Comparison of ENCODE assay signal across 8 cellular contexts in the genomic region with DNA sequence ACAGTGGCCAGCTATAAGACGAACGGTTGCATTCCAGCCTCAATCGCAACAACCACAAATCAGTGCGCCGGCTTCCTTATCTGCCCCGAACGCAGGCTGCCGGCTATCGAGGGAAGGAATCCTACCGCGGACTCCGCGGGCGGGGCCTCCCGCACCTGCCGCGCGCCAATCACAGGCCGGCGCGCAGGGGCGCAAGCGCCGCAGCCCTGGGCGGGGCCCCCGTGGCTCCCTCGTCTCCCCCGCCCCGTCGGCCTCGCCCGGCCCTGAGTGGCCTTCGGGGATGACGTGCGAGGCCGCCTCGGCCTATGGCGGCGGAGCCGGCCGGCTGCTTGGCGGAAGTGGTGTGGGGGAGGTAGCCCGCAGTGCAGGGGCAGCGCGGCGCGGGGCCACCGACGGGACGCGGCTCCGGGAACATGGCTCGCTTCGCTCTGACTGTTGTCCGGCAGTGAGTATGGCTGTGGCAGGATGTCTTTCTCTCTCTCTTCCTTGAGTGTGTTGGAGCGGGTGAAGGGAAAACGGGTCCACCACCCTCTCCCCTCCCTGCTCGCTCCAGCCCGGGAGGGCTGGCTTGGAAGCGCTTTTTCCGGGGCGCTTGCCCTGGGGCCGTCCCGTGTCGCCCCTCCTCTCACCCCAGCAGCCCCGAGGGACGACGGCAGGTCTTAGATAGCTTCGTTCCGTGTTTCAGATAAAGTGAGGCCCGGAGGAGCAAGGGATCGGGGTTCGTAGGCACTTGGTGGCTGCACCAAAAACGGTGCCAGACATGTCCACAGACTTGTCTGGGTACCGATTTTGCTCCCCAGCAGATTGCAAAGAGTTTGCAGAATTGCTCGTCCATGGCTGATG. TPM values are rescaled to one million over a fixed set of nuclear protein-coding genes. Genes with fewer than 3 reads are reported as not detected.
DNase-seq lines count a peak whose midpoint lies in the region; ATAC-seq, FAIRE-seq and TF ChIP-seq lines count a peak whose summit lies in the region.

A gene with protein sequence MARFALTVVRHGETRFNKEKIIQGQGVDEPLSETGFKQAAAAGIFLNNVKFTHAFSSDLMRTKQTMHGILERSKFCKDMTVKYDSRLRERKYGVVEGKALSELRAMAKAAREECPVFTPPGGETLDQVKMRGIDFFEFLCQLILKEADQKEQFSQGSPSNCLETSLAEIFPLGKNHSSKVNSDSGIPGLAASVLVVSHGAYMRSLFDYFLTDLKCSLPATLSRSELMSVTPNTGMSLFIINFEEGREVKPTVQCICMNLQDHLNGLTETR (plus strand): TSS at position 355 of the 843 bp plus-strand sequence. CDS start 59 bp downstream, at position 414.

- H3K9me3 ChIP-seq in pancreas (no peaks in the 10 kb centered on the region), tibial artery (no peaks in the 10 kb centered on the region)

- H3K4me3 ChIP-seq in GM12875 (ENCODE audit: low read depth, low read length): peak within 1 kb of the TSS; percentile 96
- H3K4me3 ChIP-seq in pancreas: peak within 1 kb of the TSS; percentile 78 to 96 (median 89)
- peak within 1 kb of the TSS; percentile 82 to 83 for H3K4me3 ChIP-seq in tibial artery

- intact Hi-C loops in Right ventricle myocardium superior (cut with DNase I): no loop called here
- intact Hi-C loops in pancreas (cut with DNase I): no loop called here
- intact Hi-C loops in tibial artery (cut with DNase I; ENCODE audit: low total_unique reads): loop anchor here (5.0 kb wide), 1 partner anchor 44 kb away; no protein-coding TSS in a partner anchor

- H3K27ac ChIP-seq in pancreas: peak within 1 kb of the TSS; percentile 55 to 76 (median 60)
- H3K27ac ChIP-seq in tibial artery: peak within 1 kb of the TSS; percentile 71 to 86

- DNase-seq in NCI-H1417 (lab: John Stamatoyannopoulos, UW) (peak; percentile 95 to 99 (median 98)), SW 1271 (lab: John Stamatoyannopoulos, UW) (peak; percentile 74 to 94), Right ventricle myocardium superior (peak; percentile 96), pancreas (peak; percentile 88 to 97 (median 94)), tibial artery (peak; percentile 91 to 95)
- DNase-seq in activated naive CD8-positive, alpha-beta T cell treated with anti-CD3 and anti-CD28 coated beads, Interleukin-2, amount 50 U/mL, for 16 hours (ENCODE audit: low read depth, low spot score): peak; percentile 76

- H3K36me3 ChIP-seq in pancreas (no peaks in the 10 kb centered on the region), tibial artery (peaks cover 0 to 3% (median 0%) of the 10 kb centered on the region in 3 donors)

- TF ChIP-seq CTCF in GM12875 (IDR thresholded peaks at IDR 0.05; ENCODE audit: borderline replicate concordance, insufficient read depth, low read depth, low read length) (no peak), pancreas (IDR thresholded peaks at IDR 0.05) (no peak), tibial artery (IDR thresholded peaks at IDR 0.05) (no peak)

- WGBS in pancreas, 2 donors: 0% methylated on average over 60 to 76 of the region's 76 CpGs

- H3K4me1 ChIP-seq in pancreas (peaks cover 0 to 8% (median 0%) of the 10 kb centered on the region in 3 donors), tibial artery (peaks cover 0 to 25% (median 11%) of the 10 kb centered on the region in 4 donors)

- no peak for FAIRE-seq in pancreas (lab: Jason Lieb, UNC)

- peak; percentile 98 for ATAC-seq in HG02763 (IDR thresholded peaks at IDR 0.05; ENCODE audit: unreplicated experiment)
- peak; percentile 100 for ATAC-seq in Right ventricle myocardium superior (ENCODE audit: poor library complexity)
- peak; percentile 99 to 100 (median 100) for ATAC-seq in pancreas

- H3K27me3 ChIP-seq in pancreas (no peaks in the 10 kb centered on the region), tibial artery (no peaks in the 10 kb centered on the region)

RNA-seq across cellular contexts. Expression of the gene that starts here (rescaled TPM):
- total RNA-seq in Right ventricle myocardium superior: 13.6 TPM
- total RNA-seq in pancreas: 1 to 10 TPM in 5 of 6 donors, under 1 TPM in 1; 0.51 to 5.5 (median 1.8) TPM
- 1 to 10 TPM; 1.4 to 2.3 TPM for polyA plus RNA-seq in pancreas

Comparison
In these comparisons a context has a peak if more than half of its experiments do, and no peak if none do; other contexts are left out.
1. Peak in every context shown above with its lines: DNase-seq, ATAC-seq, H3K4me3 ChIP-seq and H3K27ac ChIP-seq.